In the genomic region with DNA sequence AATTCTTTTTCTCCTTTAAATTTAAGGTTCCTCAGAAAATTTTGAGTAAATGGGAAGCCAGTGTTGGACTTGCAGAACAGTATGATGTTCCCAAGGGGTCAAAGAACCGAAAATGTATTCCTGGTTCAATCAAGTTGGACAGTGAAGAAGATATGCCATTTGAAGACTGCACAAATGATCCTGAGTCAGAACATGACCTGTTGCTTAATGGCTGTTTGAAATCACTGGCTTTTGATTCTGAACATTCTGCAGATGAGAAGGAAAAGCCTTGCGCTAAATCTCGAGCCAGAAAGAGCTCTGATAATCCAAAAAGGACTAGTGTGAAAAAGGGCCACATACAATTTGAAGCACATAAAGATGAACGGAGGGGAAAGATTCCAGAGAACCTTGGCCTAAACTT, we compare ENCODE assay signal across 28 cellular contexts.
"Had no signal": no experiment of that assay in that cellular context is flagged by ENCODE, and none has a peak within 500 bp of the region (broad histone marks: within the 10 kb centered on the region; RNA-seq: fewer than 3 reads in every experiment).

No MANE protein-coding gene starts in this region.

- H3K27me3 Mint-ChIP-seq: activated CD4-positive, alpha-beta memory T cell treated with anti-CD3 and anti-CD28 coated beads for 36 hours; activated CD4-positive, alpha-beta T cell treated with anti-CD3 and anti-CD28 coated beads for 36 hours; activated CD4-positive, alpha-beta T cell treated with anti-CD3 and anti-CD28 coated beads, Interleukin-2, amount 10 ng/mL, durations not matched to agents 24 days and 14 days; activated CD8-positive, alpha-beta memory T cell treated with anti-CD3 and anti-CD28 coated beads, Interleukin-2, amount 10 ng/mL, durations not matched to agents 7 days and 5 days; activated naive CD8-positive, alpha-beta T cell; central memory CD8-positive, alpha-beta T cell; dendritic cell treated with granulocyte-macrophage colony-stimulating factor and Interleukin-4, amounts not matched to agents 40 ng/mL and 50 ng/mL, for 4 days; T-helper 17 cell had no signal

- H3K9me3 Mint-ChIP-seq: activated CD4-positive, alpha-beta memory T cell treated with anti-CD3 and anti-CD28 coated beads for 36 hours; activated CD4-positive, alpha-beta T cell treated with anti-CD3 and anti-CD28 coated beads, Interleukin-2, amount 10 ng/mL, durations not matched to agents 24 days and 14 days; activated T-cell treated with anti-CD3 and anti-CD28 coated beads, Interleukin-2, amount 50 U/mL, for 4 hours; brain; central memory CD8-positive, alpha-beta T cell; dendritic cell treated with granulocyte-macrophage colony-stimulating factor and Interleukin-4, amounts not matched to agents 40 ng/mL and 50 ng/mL, for 4 days; endodermal cell; T-helper 2 cell treated with Interferon-gamma antibody and Interleukin-4, amounts not matched to agents 5 μg/mL and 100 μg/mL, for 36 hours had no signal

- DNase-seq: activated CD4-positive, alpha-beta memory T cell treated with anti-CD3 and anti-CD28 coated beads for 36 hours; activated CD4-positive, alpha-beta T cell treated with anti-CD3 and anti-CD28 coated beads for 36 hours; activated CD4-positive, alpha-beta T cell treated with anti-CD3 and anti-CD28 coated beads, Interleukin-2, amount 10 ng/mL, durations not matched to agents 24 days and 14 days; activated CD4-positive, CD25-positive, alpha-beta regulatory T cell; activated CD4-positive, CD25-positive, alpha-beta regulatory T cell treated with anti-CD3 and anti-CD28 coated beads, Interleukin-2, amount 50 U/mL, for 72 hours; activated CD8-positive, alpha-beta memory T cell treated with anti-CD3 and anti-CD28 coated beads, Interleukin-2, amount 10 ng/mL, durations not matched to agents 7 days and 5 days; activated CD8-positive, alpha-beta memory T cell treated with anti-CD3 and anti-CD28 coated beads, Interleukin-2, amount 50 U/mL, for 4 hours; activated CD8-positive, alpha-beta T cell treated with anti-CD3 and anti-CD28 coated beads, Interleukin-2, amount 10 ng/mL, durations not matched to agents 7 days and 5 days; activated effector memory CD4-positive, alpha-beta T cell treated with Interleukin-2 at 50 U/mL for 16 hours; activated gamma-delta T cell treated with Interleukin-2 at 50 U/mL for 16 hours; activated naive CD4-positive, alpha-beta T cell treated with anti-CD3 and anti-CD28 coated beads, Interleukin-2, amount 50 U/mL, for 16 hours; activated naive CD4-positive, alpha-beta T cell treated with Interleukin-2 at 50 U/mL for 16 hours; activated T-cell treated with anti-CD3 and anti-CD28 coated beads, Interleukin-2, amount 50 U/mL, for 4 hours; dorsolateral prefrontal cortex; effector memory CD4-positive, alpha-beta T cell; endodermal cell; foreskin fibroblast; T-helper 1 cell; T-helper 17 cell; T1000 had no signal

- H3K4me1 ChIP-seq: ascending aorta, breast epithelium had no signal

- H3K27ac ChIP-seq: ascending aorta, breast epithelium, coronary artery, dorsolateral prefrontal cortex had no signal

- H3K4me1 Mint-ChIP-seq: activated CD4-positive, alpha-beta T cell treated with anti-CD3 and anti-CD28 coated beads for 36 hours; activated CD8-positive, alpha-beta memory T cell treated with anti-CD3 and anti-CD28 coated beads, Interleukin-2, amount 10 ng/mL, durations not matched to agents 7 days and 5 days; brain; central memory CD8-positive, alpha-beta T cell; endodermal cell had no signal

- H3K36me3 Mint-ChIP-seq: activated naive CD8-positive, alpha-beta T cell had no signal

- H3K4me3 Mint-ChIP-seq: activated CD4-positive, alpha-beta memory T cell treated with anti-CD3 and anti-CD28 coated beads for 36 hours; activated CD4-positive, alpha-beta T cell treated with anti-CD3 and anti-CD28 coated beads for 36 hours; activated CD4-positive, alpha-beta T cell treated with anti-CD3 and anti-CD28 coated beads, Interleukin-2, amount 10 ng/mL, durations not matched to agents 24 days and 14 days; activated CD8-positive, alpha-beta memory T cell treated with anti-CD3 and anti-CD28 coated beads, Interleukin-2, amount 10 ng/mL, durations not matched to agents 7 days and 5 days; activated CD8-positive, alpha-beta T cell treated with anti-CD3 and anti-CD28 coated beads, Interleukin-2, amount 10 ng/mL, durations not matched to agents 7 days and 5 days; activated naive CD8-positive, alpha-beta T cell; activated T-cell treated with anti-CD3 and anti-CD28 coated beads, Interleukin-2, amount 50 U/mL, for 4 hours; brain; central memory CD8-positive, alpha-beta T cell; dendritic cell treated with granulocyte-macrophage colony-stimulating factor and Interleukin-4, amounts not matched to agents 40 ng/mL and 50 ng/mL, for 4 days; endodermal cell; T-helper 17 cell; T-helper 2 cell treated with Interferon-gamma antibody and Interleukin-4, amounts not matched to agents 5 μg/mL and 100 μg/mL, for 36 hours had no signal

- ATAC-seq: activated CD4-positive, alpha-beta T cell treated with anti-CD3 and anti-CD28 coated beads for 36 hours; activated CD8-positive, alpha-beta memory T cell treated with anti-CD3 and anti-CD28 coated beads, Interleukin-2, amount 10 ng/mL, durations not matched to agents 7 days and 5 days; activated CD8-positive, alpha-beta T cell treated with anti-CD3 and anti-CD28 coated beads, Interleukin-2, amount 10 ng/mL, durations not matched to agents 7 days and 5 days; activated T-cell treated with anti-CD3 and anti-CD28 coated beads, Interleukin-2, amount 50 U/mL, for 4 hours; T-helper 17 cell had no signal

- H3K4me3 ChIP-seq: ascending aorta, breast epithelium, coronary artery, dorsolateral prefrontal cortex had no signal

- H3K27ac Mint-ChIP-seq: activated CD4-positive, alpha-beta memory T cell treated with anti-CD3 and anti-CD28 coated beads for 36 hours; activated CD4-positive, alpha-beta T cell treated with anti-CD3 and anti-CD28 coated beads for 36 hours; activated CD4-positive, alpha-beta T cell treated with anti-CD3 and anti-CD28 coated beads, Interleukin-2, amount 10 ng/mL, durations not matched to agents 24 days and 14 days; activated CD8-positive, alpha-beta memory T cell treated with anti-CD3 and anti-CD28 coated beads, Interleukin-2, amount 10 ng/mL, durations not matched to agents 7 days and 5 days; activated CD8-positive, alpha-beta T cell treated with anti-CD3 and anti-CD28 coated beads, Interleukin-2, amount 10 ng/mL, durations not matched to agents 7 days and 5 days; activated naive CD8-positive, alpha-beta T cell; brain; dendritic cell treated with granulocyte-macrophage colony-stimulating factor and Interleukin-4, amounts not matched to agents 40 ng/mL and 50 ng/mL, for 4 days; endodermal cell; T-helper 2 cell treated with Interferon-gamma antibody and Interleukin-4, amounts not matched to agents 5 μg/mL and 100 μg/mL, for 36 hours had no signal

- H3K9me3 ChIP-seq: ascending aorta, breast epithelium had no signal
